ENCODE assay signal across 1 cellular context in genomic region chr9:119291554-119291953, GRCh38.
TF ChIP-seq lines count a peak whose summit lies in the region.

No MANE protein-coding gene starts in this region.

TF ChIP-seq in GM23338, 12 proteins besides CTCF, POLR2A, EP300 and RAD21 (continued from another document):
- TF ChIP-seq REST (IDR thresholded peaks at IDR 0.05; ENCODE audit: unreplicated experiment) (no peak), ZNF114 (CRISPR knock-in tag; IDR thresholded peaks at IDR 0.05) (no peak), EZH2 (IDR thresholded peaks at IDR 0.05; ENCODE audit: low read depth, unreplicated experiment) (no peak)
TF ChIP-seq in GM23338: peak in this region for 0.
